In the genomic region with DNA sequence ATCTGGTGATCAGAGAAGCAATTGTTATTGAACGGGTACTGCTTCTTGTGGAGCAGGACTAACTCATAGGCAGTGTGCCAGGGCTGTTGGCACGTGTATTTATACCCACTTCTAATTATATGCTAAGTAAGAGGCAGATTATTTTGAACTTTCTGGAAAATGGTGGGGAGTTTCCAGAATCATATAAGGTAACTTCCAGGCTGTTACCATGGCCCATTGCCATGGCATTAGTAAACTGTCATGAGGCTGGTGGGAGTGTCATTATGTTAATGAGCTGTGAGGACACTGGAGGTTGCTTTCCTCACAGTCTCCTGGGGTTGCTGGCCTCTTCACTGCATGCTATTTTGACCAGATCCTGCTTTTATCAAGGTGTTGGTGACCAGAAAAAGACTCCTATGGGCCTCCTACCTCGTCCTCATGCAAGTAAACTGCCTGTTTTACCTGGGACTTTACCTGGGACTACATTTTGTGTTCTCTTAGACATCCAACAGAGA, we compare ENCODE assay signal across 12 cellular contexts.
DNase-seq lines count a peak whose midpoint lies in the region; ATAC-seq, FAIRE-seq and TF ChIP-seq lines count a peak whose summit lies in the region.
"Had no signal": no experiment of that assay in that cellular context is flagged by ENCODE, and none has a peak within 500 bp of the region (broad histone marks: within the 10 kb centered on the region; RNA-seq: fewer than 3 reads in every experiment).

No MANE protein-coding gene starts in this region.

- RAD21 ChIA-PET in GM12878 (lab: Charles Lee; ENCODE audit: unreplicated experiment), result interaction anchor here (0.9 to 4.3 kb wide), 8 partner anchors 11 to 329 kb away, joined by 3 to 32 read pairs (median 5); a partner anchor contains a TSS

- in situ Hi-C loops in GM12878 (cut with MboI) (no loop called here), KBM-7 (cut with MboI; ENCODE audit: low pct_unique_long_range_greater_than_20kb, low sequenced_read_pairs) (no loop called here)

- TF ChIP-seq CTCF in GM12878 (IDR thresholded peaks at IDR 0.05 in 2 of 3, conservative IDR thresholded peaks at IDR 0.05 in 1 of 3; ENCODE audit: control insufficient read depth in 2 of 3, extremely low read depth in 1 of 3, insufficient read depth in 1 of 3, low read depth in 3 of 3, low read length in 3 of 3) (no peak), A673 (conservative IDR thresholded peaks at IDR 0.05; ENCODE audit: low read depth, low read length) (no peak)

- H3K27ac ChIP-seq in GM12878 (ENCODE audit: control insufficient read depth, insufficient read depth), result peak overlapping the region; percentile 32
- no peak overlapping the region for H3K27ac ChIP-seq in A673 (ENCODE audit: low read depth, low read length, poor library complexity, severe bottlenecking)
- H3K27ac ChIP-seq in small intestine (ENCODE audit: low read depth in 1 of 2, low read length in 1 of 2), result no peak overlapping the region
- H3K27ac ChIP-seq: neutrophil had no signal

- H2AFZ ChIP-seq in GM12878 (ENCODE audit: control insufficient read depth, low read depth, low read length), result no peak overlapping the region

- H3K79me2 ChIP-seq in GM12878 (ENCODE audit: control insufficient read depth, insufficient read depth, low read length), result peaks cover 49% of the 10 kb centered on the region

- POLR2A ChIA-PET in GM12878 (lab: Charles Lee), result interaction anchor here (0.9 to 3.1 kb wide), 9 partner anchors 9 to 153 kb away, joined by 3 to 22 read pairs (median 5); a partner anchor contains a TSS
- POLR2A ChIA-PET in A673 (lab: Charles Lee; ENCODE audit: low non-redundant PET), result no interaction called here

- peak; percentile 59 for TF ChIP-seq POLR2A in GM12878 (IDR thresholded peaks at IDR 0.05; ENCODE audit: low read depth, low read length)

- peak overlapping the region; percentile 46 for H3K4me2 ChIP-seq in GM12878 (ENCODE audit: control insufficient read depth, insufficient read depth)

- H4K20me1 ChIP-seq in GM12878 (ENCODE audit: control insufficient read depth, insufficient read depth), result no peaks in the 10 kb centered on the region

- H3K9me3 ChIP-seq in GM12878 (replicated peaks; ENCODE audit: control insufficient read depth, insufficient read depth, low read length), result no peaks in the 10 kb centered on the region; the same call in 1 of the 3 replicates
- no peaks in the 10 kb centered on the region for H3K9me3 ChIP-seq in A673 (ENCODE audit: low read depth, low read length, poor library complexity, severe bottlenecking)
- H3K9me3 ChIP-seq in small intestine (ENCODE audit: control insufficient read depth, low read depth), result no peaks in the 10 kb centered on the region
- H3K9me3 ChIP-seq: neutrophil had no signal

- H3K27me3 ChIP-seq in GM12878 (replicated peaks in 1 of 2; ENCODE audit: control insufficient read depth in 2 of 2, insufficient read depth in 2 of 2, low read length in 1 of 2) (no peaks in the 10 kb centered on the region), A673 (replicated peaks; ENCODE audit: insufficient read depth, low read depth, low read length, poor library complexity) (no peaks in the 10 kb centered on the region), small intestine (ENCODE audit: control insufficient read depth in 2 of 2, insufficient read depth in 2 of 2, low read length in 2 of 2) (no peaks in the 10 kb centered on the region)
- H3K27me3 ChIP-seq: neutrophil had no signal

- CTCF ChIA-PET in GM12878 (lab: Yijun Ruan, JAX), result interaction anchor here (1.0 to 2.2 kb wide), 5 partner anchors 11 to 59 kb away, joined by 3 to 11 read pairs (median 9); no protein-coding TSS in a partner anchor
- CTCF ChIA-PET in A673 (lab: Charles Lee), result no interaction called here

- peak overlapping the region; percentile 62 for H3K4me3 ChIP-seq in GM12878
- H3K4me3 ChIP-seq in A673 (ENCODE audit: low read depth, low read length, poor library complexity, severe bottlenecking), result no peak overlapping the region
- no peak overlapping the region for H3K4me3 ChIP-seq in small intestine (ENCODE audit: low read depth in 1 of 2, low read length in 2 of 2)

- H3K9ac ChIP-seq in GM12878 (ENCODE audit: control insufficient read depth, insufficient read depth, low read length), result peak overlapping the region; percentile 61

- FAIRE-seq in GM12878 (lab: Jason Lieb, UNC) (peak; percentile 88), small intestine (lab: Jason Lieb, UNC) (no peak)

- DNase-seq in GM12878 (ENCODE audit: low read depth, low spot score) (peak; percentile 81), NCI-H748 treated with DMSO at 0.1 percent for 48 hours (lab: John Stamatoyannopoulos, UW) (no peak), A673 (ENCODE audit: low spot score) (no peak), KBM-7 (no peak), small intestine (no peak)
- DNase-seq: kidney glomerular epithelial cell; stimulated activated CD4-positive, alpha-beta T cell treated with anti-CD3 and anti-CD28 coated beads, Interleukin-2, amount 100 ng/mL, for 24 hours; T1000 had no signal

- SMC1A ChIA-PET in GM12878 (lab: Charles Lee; ENCODE audit: uncharacterized antibody, unreplicated experiment), result interaction anchor here (0.6 to 14.8 kb wide), 22 partner anchors 10 to 460 kb away, joined by 3 to 305 read pairs (median 4); a partner anchor contains a TSS

- no peak for TF ChIP-seq RAD21 in GM12878 (IDR thresholded peaks at IDR 0.05; ENCODE audit: insufficient read depth, low read depth, low read length)

- intact Hi-C loops in GM12878 (cut with micrococcal nuclease; ENCODE audit: unreplicated experiment), result loop anchor here (2.0 to 5.0 kb wide), 3 partner anchors 59 to 462 kb away; a partner anchor contains a TSS
- intact Hi-C loops in A673 (cut with micrococcal nuclease; ENCODE audit: unreplicated experiment), result no loop called here

- BruUV-seq in GM12878 (replicated peaks; lab: Mats Ljungman, UMichigan) (no TSS peak), A673 (replicated peaks; lab: Mats Ljungman, UMichigan) (no TSS peak)

- ATAC-seq in GM18858 (IDR thresholded peaks at IDR 0.05; ENCODE audit: unreplicated experiment) (peak; percentile 88), GM21390 (IDR thresholded peaks at IDR 0.05; ENCODE audit: unreplicated experiment) (peak; percentile 85), HG03045 (IDR thresholded peaks at IDR 0.05; ENCODE audit: unreplicated experiment) (peak; percentile 91), GM12878 (peak; percentile 85)

- 31% methylated on average over 3 of the region's 3 CpGs for WGBS in GM12878 (ENCODE audit: insufficient coverage, insufficient replicate concordance, low lambda C conversion rate, missing lambda C conversion rate)
- WGBS in small intestine, 3 donors, result 38 to 63% (median 42%) methylated on average over 3 of the region's 3 CpGs

- peak; percentile 7 to 48; a peak in 1 of 4 replicates for TF ChIP-seq EP300 in GM12878 (IDR thresholded peaks at IDR 0.05; ENCODE audit: borderline replicate concordance in 1 of 2, control insufficient read depth in 1 of 2, low read depth in 2 of 2, low read length in 2 of 2)

- H3K4me1 ChIP-seq in GM12878 (ENCODE audit: control insufficient read depth, insufficient read depth, low read length) (peaks cover 18% of the 10 kb centered on the region), A673 (ENCODE audit: insufficient read depth, low read length, poor library complexity, severe bottlenecking) (no peaks in the 10 kb centered on the region), small intestine (ENCODE audit: control insufficient read depth in 2 of 2, insufficient read depth in 1 of 2, low read depth in 1 of 2, low read length in 1 of 2) (no peaks in the 10 kb centered on the region)

- H3K36me3 ChIP-seq in GM12878 (ENCODE audit: control insufficient read depth in 2 of 2, insufficient read depth in 2 of 2, low read length in 1 of 2) (no peaks in the 10 kb centered on the region), A673 (ENCODE audit: insufficient read depth, low read length, poor library complexity, severe bottlenecking) (no peaks in the 10 kb centered on the region), small intestine (ENCODE audit: control insufficient read depth in 2 of 2, insufficient read depth in 2 of 2, low read length in 2 of 2) (no peaks in the 10 kb centered on the region)
- H3K36me3 ChIP-seq: neutrophil had no signal

TF ChIP-seq in GM12878, 131 proteins besides CTCF, POLR2A, EP300 and RAD21 (continues in another document):
- peak; percentile 89 for TF ChIP-seq POLR2AphosphoS5 (IDR thresholded peaks at IDR 0.05; ENCODE audit: low read length)
- peak; percentile 80 for TF ChIP-seq MEF2B (IDR thresholded peaks at IDR 0.05; ENCODE audit: partially characterized antibody, poor library complexity, severe bottlenecking)
- TF ChIP-seq POLR2AphosphoS2 (IDR thresholded peaks at IDR 0.05; ENCODE audit: low read depth, low read length), result peak; percentile 70; the same call in 1 of the 2 replicates
- TF ChIP-seq, protein P1, sequence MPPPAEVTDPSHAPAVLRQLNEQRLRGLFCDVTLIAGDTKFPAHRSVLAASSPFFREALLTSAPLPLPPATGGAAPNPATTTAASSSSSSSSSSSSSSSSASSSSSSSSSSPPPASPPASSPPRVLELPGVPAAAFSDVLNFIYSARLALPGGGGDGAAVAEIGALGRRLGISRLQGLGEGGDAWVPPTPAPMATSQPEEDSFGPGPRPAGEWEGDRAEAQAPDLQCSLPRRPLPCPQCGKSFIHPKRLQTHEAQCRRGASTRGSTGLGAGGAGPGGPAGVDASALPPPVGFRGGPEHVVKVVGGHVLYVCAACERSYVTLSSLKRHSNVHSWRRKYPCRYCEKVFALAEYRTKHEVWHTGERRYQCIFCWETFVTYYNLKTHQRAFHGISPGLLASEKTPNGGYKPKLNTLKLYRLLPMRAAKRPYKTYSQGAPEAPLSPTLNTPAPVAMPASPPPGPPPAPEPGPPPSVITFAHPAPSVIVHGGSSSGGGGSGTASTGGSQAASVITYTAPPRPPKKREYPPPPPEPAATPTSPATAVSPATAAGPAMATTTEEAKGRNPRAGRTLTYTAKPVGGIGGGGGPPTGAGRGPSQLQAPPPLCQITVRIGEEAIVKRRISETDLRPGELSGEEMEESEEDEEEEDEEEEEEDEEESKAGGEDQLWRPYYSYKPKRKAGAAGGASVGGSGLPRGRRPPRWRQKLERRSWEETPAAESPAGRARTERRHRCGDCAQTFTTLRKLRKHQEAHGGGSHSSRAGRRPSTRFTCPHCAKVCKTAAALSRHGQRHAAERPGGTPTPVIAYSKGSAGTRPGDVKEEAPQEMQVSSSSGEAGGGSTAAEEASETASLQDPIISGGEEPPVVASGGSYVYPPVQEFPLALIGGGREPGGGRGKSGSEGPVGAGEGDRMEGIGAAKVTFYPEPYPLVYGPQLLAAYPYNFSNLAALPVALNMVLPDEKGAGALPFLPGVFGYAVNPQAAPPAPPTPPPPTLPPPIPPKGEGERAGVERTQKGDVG (CRISPR knock-in tag; IDR thresholded peaks at IDR 0.05), result no peak; the same call in 1 of the 2 replicates
- TF ChIP-seq IKZF2 (IDR thresholded peaks at IDR 0.05), result peak; percentile 25 to 30; a peak in 1 of 4 replicates
- 0 out of 2 replicates have a peak, but pooled peaks have one; percentile 8 for TF ChIP-seq SPI1 (IDR thresholded peaks at IDR 0.05; ENCODE audit: borderline replicate concordance, insufficient read depth, low read depth, low read length)
- TF ChIP-seq WRNIP1 (IDR thresholded peaks at IDR 0.05; ENCODE audit: borderline replicate concordance, low read depth, low read length), result no peak
- TF ChIP-seq DPF2 (IDR thresholded peaks at IDR 0.05), result 0 out of 2 replicates have a peak, but pooled peaks have one; percentile 25
- no peak for TF ChIP-seq CHD4 (IDR thresholded peaks at IDR 0.05)
